Comparison of ENCODE assay signal across 10 cellular contexts in the genomic region with DNA sequence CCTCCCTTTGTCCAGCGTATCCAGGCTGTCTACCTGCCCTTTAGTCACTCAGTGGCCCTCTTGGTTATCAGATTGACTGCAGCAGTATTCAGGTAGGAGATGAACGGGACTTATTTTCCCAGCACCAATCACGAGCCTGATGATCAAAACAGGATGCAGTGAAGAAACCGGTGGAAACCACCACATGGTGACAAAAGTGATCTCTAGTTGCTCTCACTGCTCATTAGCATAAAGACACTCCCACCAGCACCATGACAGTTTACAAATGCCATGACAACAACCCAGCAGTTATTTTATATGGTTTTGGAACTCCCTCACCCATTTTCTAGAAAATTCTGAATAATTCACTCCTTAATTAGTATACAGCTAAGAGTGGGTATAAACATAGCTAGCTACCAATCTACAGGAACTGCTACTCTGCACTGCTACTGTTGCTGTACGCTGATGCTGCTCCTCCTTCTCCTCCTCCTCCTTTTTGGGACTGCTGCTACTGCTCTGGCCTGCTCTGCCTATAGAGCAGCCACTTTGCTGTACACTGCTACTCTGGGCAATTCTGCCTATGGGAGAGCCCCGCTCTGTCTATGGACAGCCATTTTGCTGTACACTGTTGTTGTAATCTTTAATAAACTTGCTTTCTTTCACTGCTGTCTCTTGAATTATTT.
A peak's percentile ranks its signal among the peaks of the same experiment; 100 is the strongest.
DNase-seq lines count a peak whose midpoint lies in the region; ATAC-seq, FAIRE-seq and TF ChIP-seq lines count a peak whose summit lies in the region.
"Had no signal": no experiment of that assay in that cellular context is flagged by ENCODE, and none has a peak within 500 bp of the region (broad histone marks: within the 10 kb centered on the region; RNA-seq: fewer than 3 reads in every experiment).

No MANE protein-coding gene starts in this region.

- H3K4me3 Mint-ChIP-seq in activated T-helper 1 cell treated with anti-CD3 and anti-CD28 coated beads, Interleukin-12 subunit alpha, Interleukin-12 subunit beta, Interleukin-2, Interleukin-4 antibody, amounts not matched to agents 30 ng/mL and 10 ng/mL and 1 ng/mL, durations not matched to agents 14 hours and 24 hours and 36 hours = peak overlapping the region; percentile 52

- peaks cover 12% of the 10 kb centered on the region; the same call in 1 of the 2 replicates for H3K9me3 ChIP-seq in OCI-LY1 (ENCODE audit: low read length)
- no peaks in the 10 kb centered on the region for H3K9me3 ChIP-seq in small intestine (ENCODE audit: control insufficient read depth, low read depth)

- H3K27ac Mint-ChIP-seq in activated T-helper 1 cell treated with anti-CD3 and anti-CD28 coated beads, Interleukin-12 subunit alpha, Interleukin-12 subunit beta, Interleukin-2, Interleukin-4 antibody, amounts not matched to agents 30 ng/mL and 10 ng/mL and 1 ng/mL, durations not matched to agents 14 hours and 24 hours and 36 hours = peak overlapping the region; percentile 78

- peaks cover 15% of the 10 kb centered on the region for H3K9me3 Mint-ChIP-seq in activated T-helper 1 cell treated with anti-CD3 and anti-CD28 coated beads, Interleukin-12 subunit alpha, Interleukin-12 subunit beta, Interleukin-2, Interleukin-4 antibody, amounts not matched to agents 30 ng/mL and 10 ng/mL and 1 ng/mL, durations not matched to agents 14 hours and 24 hours and 36 hours

- H3K4me1 ChIP-seq in OCI-LY1 (ENCODE audit: insufficient read depth, low read length, severe bottlenecking) (peaks cover 38% of the 10 kb centered on the region), small intestine (ENCODE audit: control insufficient read depth in 2 of 2, insufficient read depth in 1 of 2, low read depth in 1 of 2, low read length in 1 of 2) (no peaks in the 10 kb centered on the region)
- H3K4me1 ChIP-seq: suprapubic skin had no signal

- 62 to 80% (median 72%) methylated on average over 6 of the region's 6 CpGs for WGBS in small intestine, 3 donors

- H3K4me2 ChIP-seq in OCI-LY1 (ENCODE audit: low read length) = peak overlapping the region; percentile 46

- ATAC-seq in GM18498 (IDR thresholded peaks at IDR 0.05; ENCODE audit: unreplicated experiment) = peak; percentile 72
- no peak for ATAC-seq in HG03521 (IDR thresholded peaks at IDR 0.05; ENCODE audit: unreplicated experiment)
- ATAC-seq in left lobe of liver = no peak

- peak; percentile 64 for DNase-seq in activated T-helper 1 cell treated with anti-CD3 and anti-CD28 coated beads, Interleukin-12 subunit alpha, Interleukin-12 subunit beta, Interleukin-2, Interleukin-4 antibody, amounts not matched to agents 30 ng/mL and 10 ng/mL and 1 ng/mL, durations not matched to agents 14 hours and 24 hours and 36 hours (ENCODE audit: low spot score)
- DNase-seq in small intestine (peak; percentile 32), NCI-H1048 (lab: John Stamatoyannopoulos, UW) (no peak), NCI-H510A treated with DMSO at 0.1 percent for 48 hours (lab: John Stamatoyannopoulos, UW) (no peak), left lobe of liver (ENCODE audit: low spot score) (no peak)
- DNase-seq: amniotic stem cell had no signal

- peaks cover 3% of the 10 kb centered on the region for H3K36me3 Mint-ChIP-seq in activated T-helper 1 cell treated with anti-CD3 and anti-CD28 coated beads, Interleukin-12 subunit alpha, Interleukin-12 subunit beta, Interleukin-2, Interleukin-4 antibody, amounts not matched to agents 30 ng/mL and 10 ng/mL and 1 ng/mL, durations not matched to agents 14 hours and 24 hours and 36 hours (ENCODE audit: low read depth)

- H3K27me3 ChIP-seq in OCI-LY1 (ENCODE audit: insufficient read depth, low read length) (no peaks in the 10 kb centered on the region), small intestine (ENCODE audit: control insufficient read depth in 2 of 2, insufficient read depth in 2 of 2, low read length in 2 of 2) (no peaks in the 10 kb centered on the region)
- H3K27me3 ChIP-seq: suprapubic skin had no signal

- H3K27ac ChIP-seq in OCI-LY1 (ENCODE audit: low read depth, low read length, poor library complexity, severe bottlenecking) (peak overlapping the region; percentile 62), small intestine (ENCODE audit: low read depth in 1 of 2, low read length in 1 of 2) (no peak overlapping the region)
- H3K27ac ChIP-seq: suprapubic skin had no signal

- H3K36me3 ChIP-seq in OCI-LY1 (ENCODE audit: insufficient read depth, low read length) (no peaks in the 10 kb centered on the region), small intestine (ENCODE audit: control insufficient read depth in 2 of 2, insufficient read depth in 2 of 2, low read length in 2 of 2) (no peaks in the 10 kb centered on the region)
- H3K36me3 ChIP-seq: suprapubic skin had no signal

- H4K20me1 ChIP-seq in OCI-LY1 (ENCODE audit: insufficient read depth, low read length) = no peaks in the 10 kb centered on the region

- FAIRE-seq in small intestine (lab: Jason Lieb, UNC) = no peak

- no peaks in the 10 kb centered on the region for H3K9me2 ChIP-seq in OCI-LY1 (ENCODE audit: low read depth, low read length)

- no peaks in the 10 kb centered on the region for H3K27me3 Mint-ChIP-seq in activated T-helper 1 cell treated with anti-CD3 and anti-CD28 coated beads, Interleukin-12 subunit alpha, Interleukin-12 subunit beta, Interleukin-2, Interleukin-4 antibody, amounts not matched to agents 30 ng/mL and 10 ng/mL and 1 ng/mL, durations not matched to agents 14 hours and 24 hours and 36 hours (ENCODE audit: insufficient read depth)

- peak overlapping the region; percentile 30 for H3K9ac ChIP-seq in OCI-LY1 (ENCODE audit: low read length)

- no peak for TF ChIP-seq CTCF in OCI-LY1 (IDR thresholded peaks at IDR 0.05; ENCODE audit: low read length)

- peak overlapping the region; percentile 90 for H2AFZ ChIP-seq in OCI-LY1 (ENCODE audit: low read length)

- H3F3A ChIP-seq in OCI-LY1 (ENCODE audit: insufficient read depth, low read length) = peaks cover 13% of the 10 kb centered on the region; the same call in 1 of the 2 replicates

- peak overlapping the region; percentile 30 for H3K4me3 ChIP-seq in OCI-LY1 (ENCODE audit: low read depth, low read length, poor library complexity, severe bottlenecking)
- no peak overlapping the region for H3K4me3 ChIP-seq in small intestine (ENCODE audit: low read depth in 1 of 2, low read length in 2 of 2)
- H3K4me3 ChIP-seq: suprapubic skin had no signal

- peaks cover 15% of the 10 kb centered on the region for H3K4me1 Mint-ChIP-seq in activated T-helper 1 cell treated with anti-CD3 and anti-CD28 coated beads, Interleukin-12 subunit alpha, Interleukin-12 subunit beta, Interleukin-2, Interleukin-4 antibody, amounts not matched to agents 30 ng/mL and 10 ng/mL and 1 ng/mL, durations not matched to agents 14 hours and 24 hours and 36 hours (ENCODE audit: low read depth)

- intact Hi-C loops in activated T-helper 1 cell treated with anti-CD3 and anti-CD28 coated beads, Interleukin-12 subunit alpha, Interleukin-12 subunit beta, Interleukin-2, Interleukin-4 antibody, amounts not matched to agents 30 ng/mL and 10 ng/mL and 1 ng/mL, durations not matched to agents 14 hours and 24 hours and 36 hours (cut with micrococcal nuclease) = loop anchor here (1.0 to 10.0 kb wide), 3 partner anchors 9 to 1370 kb away; partner anchors contain the start of gene FBXO33

- no peaks in the 10 kb centered on the region for H3K79me2 ChIP-seq in OCI-LY1 (ENCODE audit: insufficient read depth, low read length)

Comparison
In these comparisons a context has a peak if more than half of its experiments do, and no peak if none do; other contexts are left out.
1. DNase-seq: peak in activated T-helper 1 cell treated with anti-CD3 and anti-CD28 coated beads, Interleukin-12 subunit alpha, Interleukin-12 subunit beta, Interleukin-2, Interleukin-4 antibody, amounts not matched to agents 30 ng/mL and 10 ng/mL and 1 ng/mL, durations not matched to agents 14 hours and 24 hours and 36 hours (single experiment) and small intestine (single experiment); none in NCI-H1048 (single experiment), NCI-H510A treated with DMSO at 0.1 percent for 48 hours (single experiment) and left lobe of liver (single experiment).